Comparison of ENCODE assay signal across 15 cellular contexts in the genomic region with DNA sequence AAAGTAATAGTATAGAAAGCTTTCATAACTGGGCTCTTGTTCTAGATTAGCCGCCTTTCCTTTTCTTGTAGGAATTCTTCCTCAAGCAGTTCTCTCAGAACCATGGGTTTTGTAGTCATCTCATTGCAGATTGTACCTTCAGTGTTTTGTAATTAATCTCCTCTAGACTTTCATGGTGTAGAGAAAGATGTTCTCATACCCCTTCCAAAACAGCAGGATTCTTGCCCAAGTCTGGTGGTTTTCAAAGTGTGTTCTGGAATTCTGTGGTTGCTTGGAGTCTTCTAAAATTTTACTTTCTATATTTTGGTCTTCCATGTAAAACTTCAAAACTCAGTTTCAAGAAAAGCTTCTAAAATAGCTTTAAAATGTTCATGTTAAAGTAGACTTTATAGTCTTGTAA.
"Had no signal": no experiment of that assay in that cellular context is flagged by ENCODE, and none has a peak within 500 bp of the region (broad histone marks: within the 10 kb centered on the region; RNA-seq: fewer than 3 reads in every experiment).

No MANE protein-coding gene starts in this region.

- H3K4me3 ChIP-seq: cardiac muscle cell, gastrocnemius medialis, tibial nerve had no signal

- H3K27ac ChIP-seq: cardiac muscle cell, gastrocnemius medialis, VCaP had no signal

- DNase-seq: activated CD4-positive, alpha-beta T cell treated with anti-CD3 and anti-CD28 coated beads, Interleukin-2, amount 10 ng/mL, durations not matched to agents 7 days and 5 days; activated CD8-positive, alpha-beta memory T cell treated with anti-CD3 and anti-CD28 coated beads, Interleukin-2, amount 10 ng/mL, durations not matched to agents 7 days and 5 days; activated CD8-positive, alpha-beta T cell treated with anti-CD3 and anti-CD28 coated beads for 36 hours; activated effector memory CD4-positive, alpha-beta T cell treated with anti-CD3 and anti-CD28 coated beads, Interleukin-2, amount 50 U/mL, for 16 hours; activated naive CD4-positive, alpha-beta T cell treated with anti-CD3 and anti-CD28 coated beads, Interleukin-2, amount 50 U/mL, for 16 hours; activated T-cell treated with anti-CD3 and anti-CD28 coated beads for 4 hours; effector CD4-positive, alpha-beta T cell; gastrocnemius medialis; hippocampal formation; midbrain; natural killer cell; retina had no signal

- H3K27me3 ChIP-seq: cardiac muscle cell, gastrocnemius medialis, tibial nerve had no signal

- H3K36me3 ChIP-seq: cardiac muscle cell, gastrocnemius medialis, tibial nerve had no signal

- H3K9me3 ChIP-seq: gastrocnemius medialis, tibial nerve had no signal
